ENCODE assay signal across 8 cellular contexts in genomic region chr9:70259512-70259802, GRCh38. TPM values are rescaled to one million over a fixed set of nuclear protein-coding genes. Genes with fewer than 3 reads are reported as not detected.
DNase-seq lines count a peak whose midpoint lies in the region; ATAC-seq, FAIRE-seq and TF ChIP-seq lines count a peak whose summit lies in the region.

No MANE protein-coding gene starts in this region.

- peaks cover 41% of the 10 kb centered on the region for H3K4me1 ChIP-seq in SJSA1 (replicated peaks)

- no peak for TF ChIP-seq CTCF in fibroblast of pulmonary artery (IDR thresholded peaks at IDR 0.05; ENCODE audit: low read length, missing control alignments)
- no peak for TF ChIP-seq CTCF in retinal pigment epithelial cell (conservative IDR thresholded peaks at IDR 0.05; ENCODE audit: low read depth, low read length)

- H3K4me3 ChIP-seq in SJSA1 (peak overlapping the region; percentile 67), fibroblast of pulmonary artery (replicated peaks; ENCODE audit: low read depth, low read length) (peak overlapping the region; percentile 86), retinal pigment epithelial cell (ENCODE audit: low read length) (peak overlapping the region; percentile 91)

- FAIRE-seq in GM12892 (lab: Jason Lieb, UNC), result no peak

- H3K9me3 ChIP-seq in SJSA1 (replicated peaks), result no peaks in the 10 kb centered on the region

- DNase-seq in GM12892 (ENCODE audit: insufficient read length) (peak; percentile 19), SJSA1 (ENCODE audit: low read depth in 1 of 2, low spot score in 2 of 2) (no peak), fibroblast of pulmonary artery (ENCODE audit: low read depth) (no peak), retinal pigment epithelial cell (ENCODE audit: low read depth) (no peak), NCI-H510A (lab: John Stamatoyannopoulos, UW) (no peak), SIG-M5 (lab: John Stamatoyannopoulos, UW) (no peak)
- no peak for DNase-seq in stimulated activated CD4-positive, alpha-beta T cell treated with anti-CD3 and anti-CD28 coated beads, Interleukin-15, amount 100 ng/mL, for 24 hours

- ATAC-seq in GM18517 (IDR thresholded peaks at IDR 0.05; ENCODE audit: unreplicated experiment), result no peak

- H3K27me3 ChIP-seq in SJSA1 (replicated peaks), result no peaks in the 10 kb centered on the region

- TF ChIP-seq POLR2A in GM12892 (IDR thresholded peaks at IDR 0.05; ENCODE audit: low read depth, low read length), result no peak

- H3K27ac ChIP-seq in SJSA1, result peak overlapping the region; percentile 81

- H3K36me3 ChIP-seq in SJSA1, result peaks cover 52% of the 10 kb centered on the region

RNA-seq across cellular contexts. Expression of gene SMC5, which starts 0.7 kb away (rescaled TPM):
- polyA plus RNA-seq in GM12892 (2012; ENCODE audit: missing spikeins), result 22.6 TPM
- 21.5 and 30.2 TPM in 2 replicates for total RNA-seq in SJSA1 (2014; rRNA removed; shearing (Covaris generic))
